In genomic region chr7:142855756-142856564, GRCh38 we compare ENCODE assay signal across 8 cellular contexts.
DNase-seq lines count a peak whose midpoint lies in the region; ATAC-seq and TF ChIP-seq lines count a peak whose summit lies in the region.

No MANE protein-coding gene starts in this region.

- H3K9me3 ChIP-seq in iPS-18c (ENCODE audit: control insufficient read depth, insufficient read depth, low read length): no peaks in the 10 kb centered on the region

- H3K27ac Mint-ChIP-seq in stimulated activated naive CD8-positive, alpha-beta T cell treated with anti-CD3 and anti-CD28 coated beads, Interleukin-15, amount 100 ng/mL, for 72 hours: no peak overlapping the region

- no peaks in the 10 kb centered on the region for H3K9me3 Mint-ChIP-seq in stimulated activated naive CD8-positive, alpha-beta T cell treated with anti-CD3 and anti-CD28 coated beads, Interleukin-15, amount 100 ng/mL, for 72 hours

- no peak for ATAC-seq in stimulated activated naive CD8-positive, alpha-beta T cell treated with anti-CD3 and anti-CD28 coated beads, Interleukin-15, amount 100 ng/mL, for 72 hours
- ATAC-seq in GM19035 (IDR thresholded peaks at IDR 0.05; ENCODE audit: unreplicated experiment): no peak
- no peak for ATAC-seq in GM19351 (IDR thresholded peaks at IDR 0.05; ENCODE audit: unreplicated experiment)
- no peak for ATAC-seq in HG03439 (IDR thresholded peaks at IDR 0.05; ENCODE audit: unreplicated experiment)

- peaks cover 8% of the 10 kb centered on the region for H3K27me3 Mint-ChIP-seq in stimulated activated naive CD8-positive, alpha-beta T cell treated with anti-CD3 and anti-CD28 coated beads, Interleukin-15, amount 100 ng/mL, for 72 hours

- TF ChIP-seq RAD21 in Ishikawa (IDR thresholded peaks at IDR 0.05; ENCODE audit: low read depth): no peak

- H3K4me3 Mint-ChIP-seq in stimulated activated naive CD8-positive, alpha-beta T cell treated with anti-CD3 and anti-CD28 coated beads, Interleukin-15, amount 100 ng/mL, for 72 hours: peak overlapping the region; percentile 71 to 92

- H3K4me1 Mint-ChIP-seq in stimulated activated naive CD8-positive, alpha-beta T cell treated with anti-CD3 and anti-CD28 coated beads, Interleukin-15, amount 100 ng/mL, for 72 hours: peaks cover 23% of the 10 kb centered on the region

- peak; percentile 28 for DNase-seq in astrocyte of the hippocampus (ENCODE audit: low read depth, low spot score)
- DNase-seq in stimulated activated naive CD8-positive, alpha-beta T cell treated with anti-CD3 and anti-CD28 coated beads, Interleukin-15, amount 100 ng/mL, for 72 hours: no peak
- DNase-seq in activated CD8-positive, alpha-beta memory T cell treated with anti-CD3 and anti-CD28 coated beads, Interleukin-2, amount 50 U/mL, for 4 hours: no peak

- peak overlapping the region; percentile 85 for H3K4me3 ChIP-seq in iPS-18c (ENCODE audit: insufficient read depth, low read depth, low read length)

- TF ChIP-seq EP300 in Ishikawa (IDR thresholded peaks at IDR 0.05; ENCODE audit: borderline replicate concordance): no peak

TF ChIP-seq in Ishikawa, 13 proteins besides CTCF, POLR2A, EP300 and RAD21:
- TF ChIP-seq MAX (IDR thresholded peaks at IDR 0.05) (no peak), ZBTB7A (IDR thresholded peaks at IDR 0.05; ENCODE audit: low read depth) (no peak), TCF12 (IDR thresholded peaks at IDR 0.05; ENCODE audit: low read depth) (no peak), USF1 (IDR thresholded peaks at IDR 0.05) (no peak), NFIC (IDR thresholded peaks at IDR 0.05) (peak; percentile 74), EGR1 (IDR thresholded peaks at IDR 0.05) (no peak)
